1 cellular context compared by ENCODE assay signal in the genomic region with DNA sequence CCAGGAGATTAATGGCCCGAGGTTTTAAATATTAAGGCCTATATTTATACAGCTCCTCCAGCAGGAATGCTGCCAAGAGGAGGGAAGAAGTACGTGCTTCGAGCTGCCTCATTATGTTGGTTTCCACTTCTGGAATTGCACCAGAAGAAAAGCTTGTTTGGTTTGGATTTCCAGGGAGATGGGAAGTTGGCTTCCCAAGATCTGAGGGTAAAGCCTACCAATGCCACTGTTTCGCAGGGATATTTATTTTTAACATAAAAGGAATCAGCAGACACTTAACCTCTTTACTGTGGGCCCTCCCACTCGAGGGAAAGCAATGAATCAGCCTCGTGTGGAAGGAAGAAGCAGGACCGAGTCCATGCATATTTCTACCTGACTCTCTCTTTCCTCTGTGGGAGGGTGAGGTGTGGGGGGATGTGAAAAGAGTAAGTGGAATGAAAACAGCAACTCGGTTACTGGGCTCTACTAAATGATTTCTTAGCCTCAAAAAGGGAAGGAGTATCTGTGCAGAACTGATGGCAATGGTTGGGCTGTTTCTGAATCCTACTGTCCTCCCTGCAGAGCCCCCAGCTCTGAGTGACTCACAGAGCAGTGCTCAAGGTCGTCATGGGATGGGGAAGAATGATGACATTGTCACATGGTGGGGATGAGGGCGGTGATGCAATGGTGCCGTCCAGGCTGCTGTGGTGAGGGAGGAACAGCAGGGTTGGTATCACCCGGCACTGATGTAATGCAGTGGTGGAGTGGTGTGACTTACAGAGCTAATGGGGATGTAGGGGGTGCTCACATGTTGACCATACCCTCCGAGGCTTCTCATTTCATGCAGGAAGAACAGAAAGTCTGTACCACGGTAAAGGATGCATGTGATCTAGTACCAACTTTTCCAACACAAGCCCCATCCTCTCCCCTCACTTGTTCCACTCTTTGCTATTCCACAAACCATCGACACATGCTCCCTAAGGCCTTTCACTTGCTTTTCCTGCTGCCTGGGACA.
A peak's percentile ranks its signal among the peaks of the same experiment; 100 is the strongest.
TF ChIP-seq lines count a peak whose summit lies in the region.

No MANE protein-coding gene starts in this region.

TF ChIP-seq in K562, 482 proteins besides CTCF, POLR2A, EP300 and RAD21 (continued from another document and continues in another):
- TF ChIP-seq, protein P1, sequence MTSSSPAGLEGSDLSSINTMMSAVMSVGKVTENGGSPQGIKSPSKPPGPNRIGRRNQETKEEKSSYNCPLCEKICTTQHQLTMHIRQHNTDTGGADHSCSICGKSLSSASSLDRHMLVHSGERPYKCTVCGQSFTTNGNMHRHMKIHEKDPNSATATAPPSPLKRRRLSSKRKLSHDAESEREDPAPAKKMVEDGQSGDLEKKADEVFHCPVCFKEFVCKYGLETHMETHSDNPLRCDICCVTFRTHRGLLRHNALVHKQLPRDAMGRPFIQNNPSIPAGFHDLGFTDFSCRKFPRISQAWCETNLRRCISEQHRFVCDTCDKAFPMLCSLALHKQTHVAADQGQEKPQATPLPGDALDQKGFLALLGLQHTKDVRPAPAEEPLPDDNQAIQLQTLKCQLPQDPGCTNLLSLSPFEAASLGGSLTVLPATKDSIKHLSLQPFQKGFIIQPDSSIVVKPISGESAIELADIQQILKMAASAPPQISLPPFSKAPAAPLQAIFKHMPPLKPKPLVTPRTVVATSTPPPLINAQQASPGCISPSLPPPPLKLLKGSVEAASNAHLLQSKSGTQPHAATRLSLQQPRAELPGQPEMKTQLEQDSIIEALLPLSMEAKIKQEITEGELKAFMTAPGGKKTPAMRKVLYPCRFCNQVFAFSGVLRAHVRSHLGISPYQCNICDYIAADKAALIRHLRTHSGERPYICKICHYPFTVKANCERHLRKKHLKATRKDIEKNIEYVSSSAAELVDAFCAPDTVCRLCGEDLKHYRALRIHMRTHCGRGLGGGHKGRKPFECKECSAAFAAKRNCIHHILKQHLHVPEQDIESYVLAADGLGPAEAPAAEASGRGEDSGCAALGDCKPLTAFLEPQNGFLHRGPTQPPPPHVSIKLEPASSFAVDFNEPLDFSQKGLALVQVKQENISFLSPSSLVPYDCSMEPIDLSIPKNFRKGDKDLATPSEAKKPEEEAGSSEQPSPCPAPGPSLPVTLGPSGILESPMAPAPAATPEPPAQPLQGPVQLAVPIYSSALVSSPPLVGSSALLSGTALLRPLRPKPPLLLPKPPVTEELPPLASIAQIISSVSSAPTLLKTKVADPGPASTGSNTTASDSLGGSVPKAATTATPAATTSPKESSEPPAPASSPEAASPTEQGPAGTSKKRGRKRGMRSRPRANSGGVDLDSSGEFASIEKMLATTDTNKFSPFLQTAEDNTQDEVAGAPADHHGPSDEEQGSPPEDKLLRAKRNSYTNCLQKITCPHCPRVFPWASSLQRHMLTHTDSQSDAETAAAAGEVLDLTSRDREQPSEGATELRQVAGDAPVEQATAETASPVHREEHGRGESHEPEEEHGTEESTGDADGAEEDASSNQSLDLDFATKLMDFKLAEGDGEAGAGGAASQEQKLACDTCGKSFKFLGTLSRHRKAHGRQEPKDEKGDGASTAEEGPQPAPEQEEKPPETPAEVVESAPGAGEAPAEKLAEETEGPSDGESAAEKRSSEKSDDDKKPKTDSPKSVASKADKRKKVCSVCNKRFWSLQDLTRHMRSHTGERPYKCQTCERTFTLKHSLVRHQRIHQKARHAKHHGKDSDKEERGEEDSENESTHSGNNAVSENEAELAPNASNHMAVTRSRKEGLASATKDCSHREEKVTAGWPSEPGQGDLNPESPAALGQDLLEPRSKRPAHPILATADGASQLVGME (CRISPR knock-in tag; IDR thresholded peaks at IDR 0.05): peak; percentile 34; the same call in 1 of the 2 replicates
- TF ChIP-seq ZNF143 (CRISPR knock-in tag; IDR thresholded peaks at IDR 0.05) (no peak), ZNF134 (CRISPR knock-in tag; conservative IDR thresholded peaks at IDR 0.05) (peak; percentile 38; the same call in 1 of the 2 replicates), ZNF175 (CRISPR knock-in tag; IDR thresholded peaks at IDR 0.05; ENCODE audit: low read depth) (peak; percentile 79), ESRRA (IDR thresholded peaks at IDR 0.05; ENCODE audit: borderline replicate concordance, low read depth) (peak; percentile 27; the same call in 1 of the 2 replicates), JUND (IDR thresholded peaks at IDR 0.05; ENCODE audit: borderline replicate concordance, low read depth, low read length) (peak; percentile 74; the same call in 1 of the 2 replicates), JUND (tag; IDR thresholded peaks at IDR 0.05; ENCODE audit: borderline replicate concordance, low read depth, low read length) (no peak), ZNF224 (CRISPR knock-in tag; IDR thresholded peaks at IDR 0.05) (no peak), ZNF589 (CRISPR knock-in tag; IDR thresholded peaks at IDR 0.05; ENCODE audit: low read depth) (peak; percentile 88), BHLHE40 (IDR thresholded peaks at IDR 0.05; ENCODE audit: low read length) (0 out of 2 replicates have a peak, but pooled peaks have one; percentile 25), TEAD1 (CRISPR knock-in tag; IDR thresholded peaks at IDR 0.05) (0 out of 4 replicates have a peak, but pooled peaks of 1 of the 2 experiments have one; percentile 56), NR2C2 (CRISPR knock-in tag; IDR thresholded peaks at IDR 0.05) (no peak), NR2C2 (tag; IDR thresholded peaks at IDR 0.05) (peak; percentile 32; the same call in 1 of the 2 replicates), ATF7 (IDR thresholded peaks at IDR 0.05) (peak; percentile 81; the same call in 1 of the 2 replicates), CREM (IDR thresholded peaks at IDR 0.05; ENCODE audit: low read depth) (peak; percentile 42; the same call in 1 of the 2 replicates), BCL6 (CRISPR knock-in tag; IDR thresholded peaks at IDR 0.05) (0 out of 2 replicates have a peak, but pooled peaks have one; percentile 45), ZEB2 (IDR thresholded peaks at IDR 0.05) (no peak), FOSL1 (tag; conservative IDR thresholded peaks at IDR 0.05) (peak; percentile 74)
- TF ChIP-seq, protein P2, sequence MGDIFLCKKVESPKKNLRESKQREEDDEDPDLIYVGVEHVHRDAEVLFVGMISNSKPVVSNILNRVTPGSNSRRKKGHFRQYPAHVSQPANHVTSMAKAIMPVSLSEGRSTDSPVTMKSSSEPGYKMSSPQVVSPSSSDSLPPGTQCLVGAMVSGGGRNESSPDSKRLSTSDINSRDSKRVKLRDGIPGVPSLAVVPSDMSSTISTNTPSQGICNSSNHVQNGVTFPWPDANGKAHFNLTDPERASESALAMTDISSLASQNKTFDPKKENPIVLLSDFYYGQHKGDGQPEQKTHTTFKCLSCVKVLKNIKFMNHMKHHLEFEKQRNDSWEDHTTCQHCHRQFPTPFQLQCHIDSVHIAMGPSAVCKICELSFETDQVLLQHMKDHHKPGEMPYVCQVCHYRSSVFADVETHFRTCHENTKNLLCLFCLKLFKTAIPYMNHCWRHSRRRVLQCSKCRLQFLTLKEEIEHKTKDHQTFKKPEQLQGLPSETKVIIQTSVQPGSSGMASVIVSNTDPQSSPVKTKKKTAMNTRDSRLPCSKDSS (IDR thresholded peaks at IDR 0.05; ENCODE audit: low read depth, partially characterized antibody): no peak
- TF ChIP-seq, protein P3, sequence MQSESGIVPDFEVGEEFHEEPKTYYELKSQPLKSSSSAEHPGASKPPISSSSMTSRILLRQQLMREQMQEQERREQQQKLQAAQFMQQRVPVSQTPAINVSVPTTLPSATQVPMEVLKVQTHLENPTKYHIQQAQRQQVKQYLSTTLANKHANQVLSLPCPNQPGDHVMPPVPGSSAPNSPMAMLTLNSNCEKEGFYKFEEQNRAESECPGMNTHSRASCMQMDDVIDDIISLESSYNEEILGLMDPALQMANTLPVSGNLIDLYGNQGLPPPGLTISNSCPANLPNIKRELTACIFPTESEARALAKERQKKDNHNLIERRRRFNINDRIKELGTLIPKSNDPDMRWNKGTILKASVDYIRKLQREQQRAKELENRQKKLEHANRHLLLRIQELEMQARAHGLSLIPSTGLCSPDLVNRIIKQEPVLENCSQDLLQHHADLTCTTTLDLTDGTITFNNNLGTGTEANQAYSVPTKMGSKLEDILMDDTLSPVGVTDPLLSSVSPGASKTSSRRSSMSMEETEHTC (IDR thresholded peaks at IDR 0.05): peak; percentile 67; the same call in 1 of the 2 replicates
- TF ChIP-seq, protein P4, sequence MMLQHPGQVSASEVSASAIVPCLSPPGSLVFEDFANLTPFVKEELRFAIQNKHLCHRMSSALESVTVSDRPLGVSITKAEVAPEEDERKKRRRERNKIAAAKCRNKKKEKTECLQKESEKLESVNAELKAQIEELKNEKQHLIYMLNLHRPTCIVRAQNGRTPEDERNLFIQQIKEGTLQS (IDR thresholded peaks at IDR 0.05): peak; percentile 96
- TF ChIP-seq, protein P4 (CRISPR knock-in tag; conservative IDR thresholded peaks at IDR 0.05): no peak
- TF ChIP-seq, protein P5, sequence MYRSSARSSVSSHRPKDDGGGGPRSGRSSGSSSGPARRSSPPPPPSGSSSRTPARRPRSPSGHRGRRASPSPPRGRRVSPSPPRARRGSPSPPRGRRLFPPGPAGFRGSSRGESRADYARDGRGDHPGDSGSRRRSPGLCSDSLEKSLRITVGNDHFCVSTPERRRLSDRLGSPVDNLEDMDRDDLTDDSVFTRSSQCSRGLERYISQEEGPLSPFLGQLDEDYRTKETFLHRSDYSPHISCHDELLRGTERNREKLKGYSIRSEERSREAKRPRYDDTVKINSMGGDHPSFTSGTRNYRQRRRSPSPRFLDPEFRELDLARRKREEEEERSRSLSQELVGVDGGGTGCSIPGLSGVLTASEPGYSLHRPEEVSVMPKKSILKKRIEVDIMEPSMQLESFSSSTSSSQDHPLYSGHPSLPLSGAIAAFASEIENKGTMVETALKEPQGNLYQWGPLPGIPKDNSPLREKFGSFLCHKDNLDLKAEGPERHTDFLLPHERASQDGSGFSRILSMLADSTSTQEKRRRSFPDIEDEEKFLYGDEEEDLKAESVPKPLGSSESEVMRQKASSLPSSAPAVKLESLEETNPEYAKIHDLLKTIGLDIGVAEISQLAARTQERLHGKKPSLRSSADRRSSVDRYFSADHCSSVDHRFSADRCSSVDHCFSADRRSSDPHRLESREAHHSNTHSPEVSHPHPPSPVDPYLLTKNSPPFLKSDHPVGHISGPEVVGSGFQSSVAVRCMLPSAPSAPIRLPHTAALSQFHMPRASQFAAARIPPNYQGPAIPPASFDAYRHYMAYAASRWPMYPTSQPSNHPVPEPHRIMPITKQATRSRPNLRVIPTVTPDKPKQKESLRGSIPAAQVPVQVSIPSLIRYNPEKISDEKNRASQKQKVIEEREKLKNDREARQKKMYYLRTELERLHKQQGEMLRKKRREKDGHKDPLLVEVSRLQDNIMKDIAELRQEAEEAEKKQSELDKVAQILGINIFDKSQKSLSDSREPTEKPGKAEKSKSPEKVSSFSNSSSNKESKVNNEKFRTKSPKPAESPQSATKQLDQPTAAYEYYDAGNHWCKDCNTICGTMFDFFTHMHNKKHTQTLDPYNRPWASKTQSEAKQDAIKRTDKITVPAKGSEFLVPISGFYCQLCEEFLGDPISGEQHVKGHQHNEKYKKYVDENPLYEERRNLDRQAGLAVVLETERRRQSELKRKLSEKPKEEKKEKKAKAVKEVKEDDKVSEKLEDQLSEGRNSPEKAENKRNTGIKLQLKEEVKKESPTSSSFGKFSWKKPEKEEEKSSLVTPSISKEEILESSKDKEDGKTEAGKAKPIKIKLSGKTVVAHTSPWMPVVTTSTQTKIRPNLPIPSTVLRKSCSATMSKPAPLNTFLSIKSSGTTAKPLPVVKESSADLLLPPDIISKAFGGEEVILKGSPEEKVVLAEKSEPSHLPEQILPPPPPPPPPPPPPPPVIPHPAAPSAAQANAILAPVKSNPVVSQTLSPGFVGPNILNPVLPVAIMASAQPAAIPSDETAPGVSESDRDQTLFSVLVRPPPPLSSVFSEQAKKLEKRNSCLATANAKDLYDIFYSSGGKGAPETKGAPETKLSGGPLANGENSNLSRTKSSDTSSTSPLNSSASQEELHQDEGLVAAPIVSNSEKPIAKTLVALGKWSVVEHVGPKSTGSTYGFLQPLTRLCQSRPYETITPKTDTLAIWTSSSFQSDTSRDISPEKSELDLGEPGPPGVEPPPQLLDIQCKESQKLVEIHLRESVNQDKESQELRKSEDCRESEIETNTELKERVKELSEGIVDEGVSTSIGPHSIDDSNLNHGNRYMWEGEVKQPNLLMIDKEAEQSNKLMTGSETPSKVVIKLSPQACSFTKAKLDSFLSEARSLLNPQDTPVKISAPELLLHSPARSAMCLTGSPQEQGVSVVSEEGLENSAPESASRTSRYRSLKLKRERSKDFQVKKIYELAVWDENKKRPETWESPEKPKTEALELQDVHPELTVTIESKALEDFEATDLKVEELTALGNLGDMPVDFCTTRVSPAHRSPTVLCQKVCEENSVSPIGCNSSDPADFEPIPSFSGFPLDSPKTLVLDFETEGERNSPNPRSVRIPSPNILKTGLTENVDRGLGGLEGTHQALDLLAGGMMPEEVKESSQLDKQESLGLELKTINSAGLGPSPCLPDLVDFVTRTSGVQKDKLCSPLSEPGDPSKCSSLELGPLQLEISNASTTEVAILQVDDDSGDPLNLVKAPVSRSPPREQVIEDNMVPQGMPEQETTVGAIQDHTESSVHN (IDR thresholded peaks at IDR 0.05; ENCODE audit: borderline replicate concordance in 1 of 2, low read depth in 1 of 2): peak in 1 of 2 experiments; percentile 75; a peak in 1 of 4 replicates
- TF ChIP-seq, protein P6, sequence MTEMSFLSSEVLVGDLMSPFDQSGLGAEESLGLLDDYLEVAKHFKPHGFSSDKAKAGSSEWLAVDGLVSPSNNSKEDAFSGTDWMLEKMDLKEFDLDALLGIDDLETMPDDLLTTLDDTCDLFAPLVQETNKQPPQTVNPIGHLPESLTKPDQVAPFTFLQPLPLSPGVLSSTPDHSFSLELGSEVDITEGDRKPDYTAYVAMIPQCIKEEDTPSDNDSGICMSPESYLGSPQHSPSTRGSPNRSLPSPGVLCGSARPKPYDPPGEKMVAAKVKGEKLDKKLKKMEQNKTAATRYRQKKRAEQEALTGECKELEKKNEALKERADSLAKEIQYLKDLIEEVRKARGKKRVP (CRISPR knock-in tag; IDR thresholded peaks at IDR 0.05): 0 out of 2 replicates have a peak, but pooled peaks have one; percentile 45
- TF ChIP-seq, protein P7, sequence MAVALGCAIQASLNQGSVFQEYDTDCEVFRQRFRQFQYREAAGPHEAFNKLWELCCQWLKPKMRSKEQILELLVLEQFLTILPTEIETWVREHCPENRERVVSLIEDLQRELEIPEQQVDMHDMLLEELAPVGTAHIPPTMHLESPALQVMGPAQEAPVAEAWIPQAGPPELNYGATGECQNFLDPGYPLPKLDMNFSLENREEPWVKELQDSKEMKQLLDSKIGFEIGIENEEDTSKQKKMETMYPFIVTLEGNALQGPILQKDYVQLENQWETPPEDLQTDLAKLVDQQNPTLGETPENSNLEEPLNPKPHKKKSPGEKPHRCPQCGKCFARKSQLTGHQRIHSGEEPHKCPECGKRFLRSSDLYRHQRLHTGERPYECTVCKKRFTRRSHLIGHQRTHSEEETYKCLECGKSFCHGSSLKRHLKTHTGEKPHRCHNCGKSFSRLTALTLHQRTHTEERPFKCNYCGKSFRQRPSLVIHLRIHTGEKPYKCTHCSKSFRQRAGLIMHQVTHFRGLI (CRISPR knock-in tag; IDR thresholded peaks at IDR 0.05): peak; percentile 51; the same call in 1 of the 2 replicates
